ENCODE assay signal across 1 cellular context in the genomic region with DNA sequence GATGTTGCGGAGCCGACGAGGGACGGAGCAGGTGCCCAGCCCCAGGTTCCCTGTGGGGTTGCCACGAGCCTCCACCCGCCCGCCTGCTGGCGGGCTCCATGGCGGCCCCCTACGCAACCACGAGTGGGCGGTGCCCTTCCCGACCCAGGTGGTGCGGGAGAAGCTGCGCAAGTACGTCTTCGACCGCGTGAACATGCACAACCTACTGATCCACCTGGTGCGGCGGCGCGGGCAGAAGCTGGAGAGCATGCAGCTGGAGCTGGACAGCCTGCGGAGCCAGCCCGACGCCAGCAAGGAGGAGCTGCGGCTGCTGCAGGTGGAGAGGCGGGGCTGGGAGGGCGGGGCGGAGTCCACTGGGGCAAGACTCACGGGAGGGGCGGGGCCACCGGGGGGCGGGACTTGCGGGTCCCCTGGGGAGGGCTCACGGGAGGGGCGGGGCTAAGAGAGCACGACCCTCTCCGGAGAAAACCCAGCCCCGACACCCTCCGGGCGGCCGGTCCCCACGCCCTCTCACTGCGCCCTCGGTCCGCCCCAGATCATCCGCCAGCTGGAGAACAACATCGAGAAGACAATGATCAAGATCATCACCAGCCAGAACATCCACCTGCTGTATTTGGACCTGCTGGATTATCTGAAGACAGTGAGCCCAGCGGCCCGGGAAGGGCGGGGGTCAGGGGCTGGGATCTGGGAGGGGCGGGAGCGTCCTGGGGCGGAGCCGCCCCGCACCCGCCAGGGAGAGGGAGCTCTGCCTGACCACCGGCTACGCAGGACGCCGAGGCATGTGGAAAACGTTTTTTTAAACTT.
TF ChIP-seq lines count a peak whose summit lies in the region.

No MANE protein-coding gene starts in this region.

TF ChIP-seq in H1, 55 proteins besides CTCF, POLR2A, EP300 and RAD21:
- no peak for TF ChIP-seq CBX8 (IDR thresholded peaks at IDR 0.05; ENCODE audit: borderline replicate concordance, low read depth, low read length)
- no peak for TF ChIP-seq SUZ12 (IDR thresholded peaks at IDR 0.05; ENCODE audit: low read length)
- no peak for TF ChIP-seq PHF8 (conservative IDR thresholded peaks at IDR 0.05; ENCODE audit: low read depth, low read length)
- no peak for TF ChIP-seq BACH1 (IDR thresholded peaks at IDR 0.05; ENCODE audit: low read length)
- no peak for TF ChIP-seq SP4 (IDR thresholded peaks at IDR 0.05; ENCODE audit: low read length)
- TF ChIP-seq GABPA (IDR thresholded peaks at IDR 0.05; ENCODE audit: borderline replicate concordance, insufficient read depth, low read length) = no peak; the same call in 1 of the 2 replicates
- no peak for TF ChIP-seq ASH2L (IDR thresholded peaks at IDR 0.05; ENCODE audit: low read length)
- TF ChIP-seq CEBPB (IDR thresholded peaks at IDR 0.05; ENCODE audit: low read depth, low read length) = no peak
- no peak for TF ChIP-seq BCL11A (IDR thresholded peaks at IDR 0.05; ENCODE audit: low read depth in 2 of 2, low read length in 2 of 2)
- no peak for TF ChIP-seq ZNF274 (IDR thresholded peaks at IDR 0.05; ENCODE audit: borderline replicate concordance, extremely low read depth, low read length)
- TF ChIP-seq CBX5 (IDR thresholded peaks at IDR 0.05; ENCODE audit: low read depth, low read length) = no peak
- TF ChIP-seq TAF1 (IDR thresholded peaks at IDR 0.05; ENCODE audit: low read depth, low read length) = no peak
- TF ChIP-seq, protein P1, sequence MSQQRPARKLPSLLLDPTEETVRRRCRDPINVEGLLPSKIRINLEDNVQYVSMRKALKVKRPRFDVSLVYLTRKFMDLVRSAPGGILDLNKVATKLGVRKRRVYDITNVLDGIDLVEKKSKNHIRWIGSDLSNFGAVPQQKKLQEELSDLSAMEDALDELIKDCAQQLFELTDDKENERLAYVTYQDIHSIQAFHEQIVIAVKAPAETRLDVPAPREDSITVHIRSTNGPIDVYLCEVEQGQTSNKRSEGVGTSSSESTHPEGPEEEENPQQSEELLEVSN (IDR thresholded peaks at IDR 0.05) = peak; percentile 90
- 0 out of 2 replicates have a peak, but pooled peaks have one; percentile 30 for TF ChIP-seq ATF2 (IDR thresholded peaks at IDR 0.05; ENCODE audit: low read length)
- TF ChIP-seq GTF2F1 (IDR thresholded peaks at IDR 0.05; ENCODE audit: borderline replicate concordance, low read depth, low read length) = no peak
- TF ChIP-seq TEAD4 (IDR thresholded peaks at IDR 0.05; ENCODE audit: low read depth, low read length) = no peak
- TF ChIP-seq EZH2 (IDR thresholded peaks at IDR 0.05; ENCODE audit: low read depth, low read length, severe bottlenecking) = no peak
- no peak for TF ChIP-seq NANOG (IDR thresholded peaks at IDR 0.05; ENCODE audit: insufficient read depth, low read depth, low read length, poor library complexity, severe bottlenecking)
- TF ChIP-seq BRCA1 (IDR thresholded peaks at IDR 0.05; ENCODE audit: low read depth, low read length) = no peak
- no peak for TF ChIP-seq JUND (IDR thresholded peaks at IDR 0.05; ENCODE audit: low read length)
- TF ChIP-seq CHD7 (IDR thresholded peaks at IDR 0.05; ENCODE audit: insufficient replicate concordance, low read length) = no peak
- no peak for TF ChIP-seq TCF12 (IDR thresholded peaks at IDR 0.05; ENCODE audit: low read depth, low read length)
- TF ChIP-seq HDAC6 (IDR thresholded peaks at IDR 0.05; ENCODE audit: low read depth, low read length) = no peak
- peak in 1 of 2 experiments; percentile 79; a peak in 2 of 4 replicates for TF ChIP-seq SIN3A (conservative IDR thresholded peaks at IDR 0.05 in 1 of 2, IDR thresholded peaks at IDR 0.05 in 1 of 2; ENCODE audit: low read depth in 1 of 2, low read length in 2 of 2)
- peak; percentile 91 for TF ChIP-seq KDM4A (IDR thresholded peaks at IDR 0.05; ENCODE audit: low read depth, low read length, severe bottlenecking)
- peak; percentile 15 for TF ChIP-seq TAF7 (optimal IDR thresholded peaks at IDR 0.05; ENCODE audit: borderline replicate concordance, low read depth, low read length)
- peak; percentile 92 for TF ChIP-seq MAX (IDR thresholded peaks at IDR 0.05)
- TF ChIP-seq CHD2 (IDR thresholded peaks at IDR 0.05; ENCODE audit: low read length) = no peak
- no peak for TF ChIP-seq MAFK (IDR thresholded peaks at IDR 0.05; ENCODE audit: low read depth, low read length)
